In the genomic region with DNA sequence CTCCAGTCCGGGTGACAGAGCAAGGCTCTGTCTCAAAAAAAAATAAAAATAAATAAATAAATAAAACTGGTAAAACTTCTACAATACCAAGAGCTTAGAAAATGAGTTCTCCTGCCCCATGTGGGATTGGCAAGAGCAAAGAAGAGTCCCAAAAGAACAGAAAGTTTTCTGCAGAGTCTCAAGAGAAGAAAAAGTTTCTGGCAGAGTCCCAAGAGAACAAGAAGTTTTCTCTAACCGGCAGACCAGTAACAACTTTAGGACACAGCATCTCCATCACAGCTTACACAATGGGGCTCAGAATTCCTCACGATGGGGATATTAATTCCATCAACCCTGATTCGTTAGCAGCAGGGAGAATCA, we compare ENCODE assay signal across 9 cellular contexts. TPM values are rescaled to one million over a fixed set of nuclear protein-coding genes. Genes with fewer than 3 reads are reported as not detected.
DNase-seq lines count a peak whose midpoint lies in the region; ATAC-seq, FAIRE-seq and TF ChIP-seq lines count a peak whose summit lies in the region.
"Had no signal": no experiment of that assay in that cellular context is flagged by ENCODE, and none has a peak within 500 bp of the region (broad histone marks: within the 10 kb centered on the region; RNA-seq: fewer than 3 reads in every experiment).

No MANE protein-coding gene starts in this region.

- ATAC-seq in right lobe of liver (no peak), HG03025 (IDR thresholded peaks at IDR 0.05; ENCODE audit: low FRiP score, unreplicated experiment) (no peak)

- H3K9me3 Mint-ChIP-seq in activated CD4-positive, alpha-beta T cell treated with anti-CD3 and anti-CD28 coated beads, Interleukin-2, amount 10 ng/mL, durations not matched to agents 24 days and 14 days = no peaks in the 10 kb centered on the region

- H3K9ac ChIP-seq in adipocyte (ENCODE audit: low read length) = peak overlapping the region; percentile 78

- peaks cover 8% of the 10 kb centered on the region for H3K36me3 ChIP-seq in adipocyte (ENCODE audit: control insufficient read depth, insufficient read depth, low read length, severe bottlenecking)
- H3K36me3 ChIP-seq in right lobe of liver = peaks cover 0 to 8% (median 3%) of the 10 kb centered on the region in 4 donors
- H3K36me3 ChIP-seq: cardiac muscle cell had no signal

- peaks cover 13% of the 10 kb centered on the region for H3K27me3 Mint-ChIP-seq in activated CD4-positive, alpha-beta T cell treated with anti-CD3 and anti-CD28 coated beads, Interleukin-2, amount 10 ng/mL, durations not matched to agents 24 days and 14 days

- H3K27me3 ChIP-seq in adipocyte (replicated peaks; ENCODE audit: control insufficient read depth, insufficient read depth, low read length) = no peaks in the 10 kb centered on the region
- no peaks in the 10 kb centered on the region for H3K27me3 ChIP-seq in right lobe of liver
- H3K27me3 ChIP-seq: cardiac muscle cell had no signal

- 20% methylated on average over 3 of the region's 4 CpGs for WGBS in right lobe of liver (ENCODE audit: insufficient coverage, low coverage, low lambda C conversion rate, missing lambda C conversion rate)

- TF ChIP-seq CTCF in right lobe of liver (IDR thresholded peaks at IDR 0.05) = no peak

- H3K4me1 ChIP-seq in adipocyte (ENCODE audit: control insufficient read depth, insufficient read depth, low read length) = peaks cover 11% of the 10 kb centered on the region
- peaks cover 0 to 31% (median 10%) of the 10 kb centered on the region in 4 donors for H3K4me1 ChIP-seq in right lobe of liver

- H3K9me3 ChIP-seq in adipocyte (ENCODE audit: control insufficient read depth, low read length) = no peaks in the 10 kb centered on the region
- H3K9me3 ChIP-seq in right lobe of liver = no peaks in the 10 kb centered on the region

- H3K4me1 Mint-ChIP-seq in activated CD4-positive, alpha-beta T cell treated with anti-CD3 and anti-CD28 coated beads, Interleukin-2, amount 10 ng/mL, durations not matched to agents 24 days and 14 days = peaks cover 24% of the 10 kb centered on the region

- intact Hi-C loops in activated CD4-positive, alpha-beta T cell treated with anti-CD3 and anti-CD28 coated beads, Interleukin-2, amount 10 ng/mL, durations not matched to agents 24 days and 14 days (cut with micrococcal nuclease) = loop anchor here (5.0 kb wide), 2 partner anchors 66 to 229 kb away; no protein-coding TSS in a partner anchor
- intact Hi-C loops in right lobe of liver (cut with DNase I) = no loop called here

- H3K27ac Mint-ChIP-seq in activated CD4-positive, alpha-beta T cell treated with anti-CD3 and anti-CD28 coated beads, Interleukin-2, amount 10 ng/mL, durations not matched to agents 24 days and 14 days = no peak overlapping the region

- peak overlapping the region; percentile 100 for H3K4me3 Mint-ChIP-seq in activated CD4-positive, alpha-beta T cell treated with anti-CD3 and anti-CD28 coated beads, Interleukin-2, amount 10 ng/mL, durations not matched to agents 24 days and 14 days

- H3K4me3 ChIP-seq in adipocyte (ENCODE audit: low read length) (peak overlapping the region; percentile 82), right lobe of liver (peak overlapping the region in 2 of 3 donors; percentile 64 to 68)

- peaks cover 20% of the 10 kb centered on the region for H3K36me3 Mint-ChIP-seq in activated CD4-positive, alpha-beta T cell treated with anti-CD3 and anti-CD28 coated beads, Interleukin-2, amount 10 ng/mL, durations not matched to agents 24 days and 14 days (ENCODE audit: low read depth)

- no peak for TF ChIP-seq POLR2A in right lobe of liver (IDR thresholded peaks at IDR 0.05)

- no peak for DNase-seq in activated CD4-positive, alpha-beta T cell treated with anti-CD3 and anti-CD28 coated beads, Interleukin-2, amount 10 ng/mL, durations not matched to agents 24 days and 14 days
- no peak for DNase-seq in activated CD4-positive, alpha-beta T cell treated with anti-CD3 and anti-CD28 coated beads, Interleukin-2, amount 50 U/mL, for 48 hours
- DNase-seq in adipocyte (ENCODE audit: low read depth) (no peak), right lobe of liver (no peak), NCI-H345 (lab: John Stamatoyannopoulos, UW) (no peak), frontal cortex (ENCODE audit: low spot score in 2 of 2) (no peak)

- no peak overlapping the region for H3K27ac ChIP-seq in right lobe of liver
- peak overlapping the region; percentile 64 for H3K27ac ChIP-seq in temporal lobe (ENCODE audit: low read depth, low read length)
- H3K27ac ChIP-seq: cardiac muscle cell had no signal

- no peak for FAIRE-seq in frontal cortex (lab: Jason Lieb, UNC)

RNA-seq across cellular contexts. Expression of gene SLC39A11, which starts 1.1 kb away (rescaled TPM):
- 24.6 and 26.1 TPM in 2 replicates for total RNA-seq in activated CD4-positive, alpha-beta T cell treated with anti-CD3 and anti-CD28 coated beads, Interleukin-2, amount 10 ng/mL, durations not matched to agents 24 days and 14 days
- 10 to 100 TPM; 25.4 to 49.6 (median 39.3) TPM for total RNA-seq in right lobe of liver
- 4.9 TPM for total RNA-seq in temporal lobe
- total RNA-seq in frontal cortex = 8.2 TPM
